In the genomic region with DNA sequence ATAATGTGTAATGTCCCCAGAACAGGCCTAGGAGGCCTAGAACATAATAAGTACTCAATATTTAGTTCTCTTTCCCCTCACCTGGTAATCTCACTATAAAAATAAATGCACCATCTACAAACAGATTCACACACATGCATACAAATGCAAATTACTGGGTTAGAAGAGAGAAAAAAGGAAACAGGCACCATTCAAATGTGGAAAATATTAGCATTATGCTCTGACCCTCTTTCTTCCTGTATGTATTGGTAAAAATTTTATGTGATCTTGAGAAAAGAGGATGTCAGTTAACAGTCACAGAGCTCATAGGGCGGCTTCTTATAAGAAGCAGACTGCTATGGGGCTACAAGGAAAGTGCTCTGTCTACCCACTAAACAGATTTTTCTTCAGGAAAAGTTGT, we compare ENCODE assay signal across 1 cellular context.
TF ChIP-seq lines count a peak whose summit lies in the region.

No MANE protein-coding gene starts in this region.

TF ChIP-seq in GM23338, 12 proteins besides CTCF, POLR2A, EP300 and RAD21 (continued from another document):
- TF ChIP-seq, protein P1, sequence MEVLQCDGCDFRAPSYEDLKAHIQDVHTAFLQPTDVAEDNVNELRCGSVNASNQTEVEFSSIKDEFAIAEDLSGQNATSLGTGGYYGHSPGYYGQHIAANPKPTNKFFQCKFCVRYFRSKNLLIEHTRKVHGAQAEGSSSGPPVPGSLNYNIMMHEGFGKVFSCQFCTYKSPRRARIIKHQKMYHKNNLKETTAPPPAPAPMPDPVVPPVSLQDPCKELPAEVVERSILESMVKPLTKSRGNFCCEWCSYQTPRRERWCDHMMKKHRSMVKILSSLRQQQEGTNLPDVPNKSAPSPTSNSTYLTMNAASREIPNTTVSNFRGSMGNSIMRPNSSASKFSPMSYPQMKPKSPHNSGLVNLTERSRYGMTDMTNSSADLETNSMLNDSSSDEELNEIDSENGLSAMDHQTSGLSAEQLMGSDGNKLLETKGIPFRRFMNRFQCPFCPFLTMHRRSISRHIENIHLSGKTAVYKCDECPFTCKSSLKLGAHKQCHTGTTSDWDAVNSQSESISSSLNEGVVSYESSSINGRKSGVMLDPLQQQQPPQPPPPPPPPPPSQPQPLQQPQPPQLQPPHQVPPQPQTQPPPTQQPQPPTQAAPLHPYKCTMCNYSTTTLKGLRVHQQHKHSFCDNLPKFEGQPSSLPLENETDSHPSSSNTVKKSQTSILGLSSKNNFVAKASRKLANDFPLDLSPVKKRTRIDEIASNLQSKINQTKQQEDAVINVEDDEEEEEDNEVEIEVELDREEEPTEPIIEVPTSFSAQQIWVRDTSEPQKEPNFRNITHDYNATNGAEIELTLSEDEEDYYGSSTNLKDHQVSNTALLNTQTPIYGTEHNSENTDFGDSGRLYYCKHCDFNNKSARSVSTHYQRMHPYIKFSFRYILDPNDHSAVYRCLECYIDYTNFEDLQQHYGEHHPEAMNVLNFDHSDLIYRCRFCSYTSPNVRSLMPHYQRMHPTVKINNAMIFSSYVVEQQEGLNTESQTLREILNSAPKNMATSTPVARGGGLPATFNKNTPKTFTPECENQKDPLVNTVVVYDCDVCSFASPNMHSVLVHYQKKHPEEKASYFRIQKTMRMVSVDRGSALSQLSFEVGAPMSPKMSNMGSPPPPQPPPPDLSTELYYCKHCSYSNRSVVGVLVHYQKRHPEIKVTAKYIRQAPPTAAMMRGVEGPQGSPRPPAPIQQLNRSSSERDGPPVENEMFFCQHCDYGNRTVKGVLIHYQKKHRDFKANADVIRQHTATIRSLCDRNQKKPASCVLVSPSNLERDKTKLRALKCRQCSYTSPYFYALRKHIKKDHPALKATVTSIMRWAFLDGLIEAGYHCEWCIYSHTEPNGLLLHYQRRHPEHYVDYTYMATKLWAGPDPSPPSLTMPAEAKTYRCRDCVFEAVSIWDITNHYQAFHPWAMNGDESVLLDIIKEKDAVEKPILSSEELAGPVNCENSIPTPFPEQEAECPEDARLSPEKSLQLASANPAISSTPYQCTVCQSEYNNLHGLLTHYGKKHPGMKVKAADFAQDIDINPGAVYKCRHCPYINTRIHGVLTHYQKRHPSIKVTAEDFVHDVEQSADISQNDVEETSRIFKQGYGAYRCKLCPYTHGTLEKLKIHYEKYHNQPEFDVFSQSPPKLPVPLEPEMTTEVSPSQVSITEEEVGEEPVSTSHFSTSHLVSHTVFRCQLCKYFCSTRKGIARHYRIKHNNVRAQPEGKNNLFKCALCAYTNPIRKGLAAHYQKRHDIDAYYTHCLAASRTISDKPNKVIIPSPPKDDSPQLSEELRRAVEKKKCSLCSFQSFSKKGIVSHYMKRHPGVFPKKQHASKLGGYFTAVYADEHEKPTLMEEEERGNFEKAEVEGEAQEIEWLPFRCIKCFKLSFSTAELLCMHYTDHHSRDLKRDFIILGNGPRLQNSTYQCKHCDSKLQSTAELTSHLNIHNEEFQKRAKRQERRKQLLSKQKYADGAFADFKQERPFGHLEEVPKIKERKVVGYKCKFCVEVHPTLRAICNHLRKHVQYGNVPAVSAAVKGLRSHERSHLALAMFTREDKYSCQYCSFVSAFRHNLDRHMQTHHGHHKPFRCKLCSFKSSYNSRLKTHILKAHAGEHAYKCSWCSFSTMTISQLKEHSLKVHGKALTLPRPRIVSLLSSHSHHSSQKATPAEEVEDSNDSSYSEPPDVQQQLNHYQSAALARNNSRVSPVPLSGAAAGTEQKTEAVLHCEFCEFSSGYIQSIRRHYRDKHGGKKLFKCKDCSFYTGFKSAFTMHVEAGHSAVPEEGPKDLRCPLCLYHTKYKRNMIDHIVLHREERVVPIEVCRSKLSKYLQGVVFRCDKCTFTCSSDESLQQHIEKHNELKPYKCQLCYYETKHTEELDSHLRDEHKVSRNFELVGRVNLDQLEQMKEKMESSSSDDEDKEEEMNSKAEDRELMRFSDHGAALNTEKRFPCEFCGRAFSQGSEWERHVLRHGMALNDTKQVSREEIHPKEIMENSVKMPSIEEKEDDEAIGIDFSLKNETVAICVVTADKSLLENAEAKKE (CRISPR knock-in tag; IDR thresholded peaks at IDR 0.05): no peak
- TF ChIP-seq, protein P2, sequence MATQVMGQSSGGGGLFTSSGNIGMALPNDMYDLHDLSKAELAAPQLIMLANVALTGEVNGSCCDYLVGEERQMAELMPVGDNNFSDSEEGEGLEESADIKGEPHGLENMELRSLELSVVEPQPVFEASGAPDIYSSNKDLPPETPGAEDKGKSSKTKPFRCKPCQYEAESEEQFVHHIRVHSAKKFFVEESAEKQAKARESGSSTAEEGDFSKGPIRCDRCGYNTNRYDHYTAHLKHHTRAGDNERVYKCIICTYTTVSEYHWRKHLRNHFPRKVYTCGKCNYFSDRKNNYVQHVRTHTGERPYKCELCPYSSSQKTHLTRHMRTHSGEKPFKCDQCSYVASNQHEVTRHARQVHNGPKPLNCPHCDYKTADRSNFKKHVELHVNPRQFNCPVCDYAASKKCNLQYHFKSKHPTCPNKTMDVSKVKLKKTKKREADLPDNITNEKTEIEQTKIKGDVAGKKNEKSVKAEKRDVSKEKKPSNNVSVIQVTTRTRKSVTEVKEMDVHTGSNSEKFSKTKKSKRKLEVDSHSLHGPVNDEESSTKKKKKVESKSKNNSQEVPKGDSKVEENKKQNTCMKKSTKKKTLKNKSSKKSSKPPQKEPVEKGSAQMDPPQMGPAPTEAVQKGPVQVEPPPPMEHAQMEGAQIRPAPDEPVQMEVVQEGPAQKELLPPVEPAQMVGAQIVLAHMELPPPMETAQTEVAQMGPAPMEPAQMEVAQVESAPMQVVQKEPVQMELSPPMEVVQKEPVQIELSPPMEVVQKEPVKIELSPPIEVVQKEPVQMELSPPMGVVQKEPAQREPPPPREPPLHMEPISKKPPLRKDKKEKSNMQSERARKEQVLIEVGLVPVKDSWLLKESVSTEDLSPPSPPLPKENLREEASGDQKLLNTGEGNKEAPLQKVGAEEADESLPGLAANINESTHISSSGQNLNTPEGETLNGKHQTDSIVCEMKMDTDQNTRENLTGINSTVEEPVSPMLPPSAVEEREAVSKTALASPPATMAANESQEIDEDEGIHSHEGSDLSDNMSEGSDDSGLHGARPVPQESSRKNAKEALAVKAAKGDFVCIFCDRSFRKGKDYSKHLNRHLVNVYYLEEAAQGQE (IDR thresholded peaks at IDR 0.05; ENCODE audit: unreplicated experiment): no peak
- no peak for TF ChIP-seq EZH2phosphoT487 (IDR thresholded peaks at IDR 0.05; ENCODE audit: unreplicated experiment)
TF ChIP-seq in GM23338: peak in this region for 0.
